ENCODE assay signal across 9 cellular contexts in the genomic region with DNA sequence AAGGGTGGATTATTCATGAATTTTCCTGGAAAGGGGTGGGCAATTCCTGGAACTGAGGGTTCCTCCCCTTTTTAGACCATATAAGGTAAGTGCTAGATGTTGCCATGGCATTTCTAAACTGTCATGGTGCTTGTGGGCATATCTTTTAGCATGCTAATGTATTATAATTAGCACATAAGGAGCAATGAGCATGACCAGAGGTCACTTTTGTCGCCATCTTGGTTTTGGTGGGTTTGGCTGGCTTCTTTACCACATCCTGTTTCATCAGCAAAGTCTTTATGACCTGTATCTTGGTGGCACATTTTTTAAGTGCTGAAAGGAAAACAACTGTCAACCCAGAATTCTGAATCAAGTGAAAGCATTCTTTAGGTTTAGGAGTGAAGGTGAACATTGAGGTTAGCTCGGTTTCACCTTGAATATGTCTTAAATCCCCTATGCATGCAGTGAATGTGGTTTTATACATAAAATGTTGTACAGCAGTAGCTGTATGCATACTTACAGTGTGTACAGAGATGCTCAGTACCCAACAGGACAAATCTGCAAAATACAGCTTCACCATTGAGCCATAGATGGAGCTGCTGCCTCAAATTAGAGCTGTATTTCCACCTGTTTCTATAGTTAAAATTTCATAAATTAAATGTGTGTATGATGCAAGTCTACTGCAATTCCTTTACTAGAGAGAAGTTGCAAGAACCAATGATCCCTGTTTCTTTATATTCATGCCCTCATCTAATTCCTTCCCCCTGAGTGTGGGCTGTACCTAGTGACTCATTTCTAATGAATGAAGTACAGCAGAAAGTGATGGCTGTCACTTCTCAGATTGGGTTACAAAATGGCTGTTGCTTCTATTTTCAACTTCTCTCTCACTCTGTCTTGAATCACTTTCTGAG. TPM values are rescaled to one million over a fixed set of nuclear protein-coding genes. Genes with fewer than 3 reads are reported as not detected.
A peak's percentile ranks its signal among the peaks of the same experiment; 100 is the strongest.
DNase-seq lines count a peak whose midpoint lies in the region; ATAC-seq and TF ChIP-seq lines count a peak whose summit lies in the region.
"Had no signal": no experiment of that assay in that cellular context is flagged by ENCODE, and none has a peak within 500 bp of the region (broad histone marks: within the 10 kb centered on the region; RNA-seq: fewer than 3 reads in every experiment).

No MANE protein-coding gene starts in this region.

- no peaks in the 10 kb centered on the region for H3K79me2 ChIP-seq in fibroblast of lung (ENCODE audit: control insufficient read depth, insufficient read depth, low read length)

- H3K9me3 Mint-ChIP-seq in stimulated activated effector memory CD8-positive, alpha-beta T cell treated with anti-CD3 and anti-CD28 coated beads, Interleukin-12 subunit alpha, Interleukin-12 subunit beta, amount 100 ng/mL, for 72 hours: peaks cover 14% of the 10 kb centered on the region

- TF ChIP-seq CTCF in fibroblast of lung (conservative IDR thresholded peaks at IDR 0.05 in 1 of 2, IDR thresholded peaks at IDR 0.05 in 1 of 2; ENCODE audit: low read depth in 1 of 2, low read length in 2 of 2): peak; percentile 38 to 54

- H3K4me3 Mint-ChIP-seq in stimulated activated effector memory CD8-positive, alpha-beta T cell treated with anti-CD3 and anti-CD28 coated beads, Interleukin-12 subunit alpha, Interleukin-12 subunit beta, amount 100 ng/mL, for 72 hours: no peak overlapping the region

- peak overlapping the region; percentile 60 for H3K4me2 ChIP-seq in fibroblast of lung (ENCODE audit: extremely low read depth, insufficient read depth, low read length)

- H4K20me1 ChIP-seq in fibroblast of lung (ENCODE audit: control insufficient read depth, extremely low read depth, insufficient read depth, low read length): no peaks in the 10 kb centered on the region

- H3K4me1 ChIP-seq in fibroblast of lung (ENCODE audit: control insufficient read depth, extremely low read depth, insufficient read depth, low read length): peaks cover 20% of the 10 kb centered on the region

- peak; percentile 57 for DNase-seq in activated CD8-positive, alpha-beta memory T cell treated with anti-CD3 and anti-CD28 coated beads, Interleukin-2, amount 50 U/mL, for 48 hours
- no peak for DNase-seq in activated CD8-positive, alpha-beta memory T cell treated with anti-CD3 and anti-CD28 coated beads for 24 hours
- DNase-seq in SIG-M5 treated with dmso at 0.1 percent for 504 hours (lab: John Stamatoyannopoulos, UW; ENCODE audit: unreplicated experiment) (peak; percentile 41), fibroblast of lung (ENCODE audit: low read depth in 2 of 2) (peak; percentile 95 to 99), anterior cingulate cortex (lab: John Stamatoyannopoulos, UW) (no peak)
- no peak for DNase-seq in stimulated activated effector memory CD8-positive, alpha-beta T cell treated with anti-CD3 and anti-CD28 coated beads, Interleukin-12 subunit alpha, Interleukin-12 subunit beta, amount 100 ng/mL, for 72 hours (ENCODE audit: low spot score in 2 of 2)
- DNase-seq: DND-41 had no signal

- H3K4me3 ChIP-seq in fibroblast of lung (replicated peaks in 1 of 4; ENCODE audit: control extremely low read depth in 1 of 4, insufficient read depth in 1 of 4, low read depth in 3 of 4, low read length in 4 of 4): peak overlapping the region in 1 of 4 experiments; percentile 27

- H3K9me3 ChIP-seq in fibroblast of lung (ENCODE audit: control insufficient read depth, insufficient read depth, low read depth, low read length): no peaks in the 10 kb centered on the region

- no peaks in the 10 kb centered on the region for H3K36me3 ChIP-seq in fibroblast of lung (ENCODE audit: control insufficient read depth, insufficient read depth, low read length)

- peak overlapping the region; percentile 90 for H3K27ac ChIP-seq in fibroblast of lung (ENCODE audit: insufficient read depth, low read length)

- H3K9ac ChIP-seq in fibroblast of lung (ENCODE audit: insufficient read depth, low read length): peak overlapping the region; percentile 48

- ATAC-seq in stimulated activated effector memory CD8-positive, alpha-beta T cell treated with anti-CD3 and anti-CD28 coated beads, Interleukin-12 subunit alpha, Interleukin-12 subunit beta, amount 100 ng/mL, for 72 hours: peak; percentile 31
- ATAC-seq in GM21423 (IDR thresholded peaks at IDR 0.05; ENCODE audit: unreplicated experiment): no peak
- no peak for ATAC-seq in GM21737 (IDR thresholded peaks at IDR 0.05; ENCODE audit: unreplicated experiment)

- no peaks in the 10 kb centered on the region for H3K27me3 ChIP-seq in fibroblast of lung (ENCODE audit: control insufficient read depth, insufficient read depth, low read length)

- H3K27ac Mint-ChIP-seq in stimulated activated effector memory CD8-positive, alpha-beta T cell treated with anti-CD3 and anti-CD28 coated beads, Interleukin-12 subunit alpha, Interleukin-12 subunit beta, amount 100 ng/mL, for 72 hours: no peak overlapping the region

- peak overlapping the region; percentile 13 for H2AFZ ChIP-seq in fibroblast of lung (ENCODE audit: low read length)

- no peaks in the 10 kb centered on the region for H3K36me3 Mint-ChIP-seq in stimulated activated effector memory CD8-positive, alpha-beta T cell treated with anti-CD3 and anti-CD28 coated beads, Interleukin-12 subunit alpha, Interleukin-12 subunit beta, amount 100 ng/mL, for 72 hours

- H3K4me1 Mint-ChIP-seq in stimulated activated effector memory CD8-positive, alpha-beta T cell treated with anti-CD3 and anti-CD28 coated beads, Interleukin-12 subunit alpha, Interleukin-12 subunit beta, amount 100 ng/mL, for 72 hours: no peaks in the 10 kb centered on the region

RNA-seq across cellular contexts. Expression of gene IGSF23, which starts 25.3 kb away (rescaled TPM):
- 0.26 and 0.33 TPM in 2 replicates for total RNA-seq in fibroblast of lung
- polyA plus RNA-seq in fibroblast of lung: 0.53 and 1.3 TPM in 2 replicates
- polyA plus RNA-seq in fibroblast of lung (2012): 0.92 and 3.0 TPM in 2 replicates
- polyA minus RNA-seq in fibroblast of lung (ENCODE audit: low replicate concordance): not detected in 2 replicates

RNA-seq across cellular contexts. Expression of gene PVR, which starts 55.6 kb away (rescaled TPM):
- total RNA-seq in fibroblast of lung: 98.1 and 229 TPM in 2 replicates
- 167 and 230 TPM in 2 replicates for polyA plus RNA-seq in fibroblast of lung
- polyA plus RNA-seq in fibroblast of lung (2012): 120 and 175 TPM in 2 replicates
- polyA minus RNA-seq in fibroblast of lung (ENCODE audit: low replicate concordance): 229 and 330 TPM in 2 replicates

RNA-seq across cellular contexts. Expression of gene CEACAM20, which starts 58.6 kb away (rescaled TPM):
- not detected in 2 replicates for total RNA-seq in fibroblast of lung
- polyA plus RNA-seq in fibroblast of lung: not detected in 2 replicates
- polyA plus RNA-seq in fibroblast of lung (2012): not detected in 2 replicates
- not detected in 2 replicates for polyA minus RNA-seq in fibroblast of lung (ENCODE audit: low replicate concordance)

Comparison
In these comparisons a context has a peak if more than half of its experiments do, and no peak if none do; other contexts are left out.
1. DNase-seq: peak in activated CD8-positive, alpha-beta memory T cell treated with anti-CD3 and anti-CD28 coated beads, Interleukin-2, amount 50 U/mL, for 48 hours (single experiment), SIG-M5 treated with dmso at 0.1 percent for 504 hours (single experiment) and fibroblast of lung (2 of 2); none in activated CD8-positive, alpha-beta memory T cell treated with anti-CD3 and anti-CD28 coated beads for 24 hours (single experiment), stimulated activated effector memory CD8-positive, alpha-beta T cell treated with anti-CD3 and anti-CD28 coated beads, Interleukin-12 subunit alpha, Interleukin-12 subunit beta, amount 100 ng/mL, for 72 hours (0 of 2) and anterior cingulate cortex (0 of 58).